25 cellular contexts compared by ENCODE assay signal in genomic region chr10:65614956-65615565, GRCh38.
"Had no signal": no experiment of that assay in that cellular context is flagged by ENCODE, and none has a peak within 500 bp of the region (broad histone marks: within the 10 kb centered on the region; RNA-seq: fewer than 3 reads in every experiment).

No MANE protein-coding gene starts in this region.

- ATAC-seq: gastrocnemius medialis; left lobe of liver; naive thymus-derived CD4-positive, alpha-beta T cell; stimulated activated effector memory CD8-positive, alpha-beta T cell treated with anti-CD3 and anti-CD28 coated beads, Interleukin-12 subunit alpha, Interleukin-12 subunit beta, amount 100 ng/mL, for 72 hours had no signal

- DNase-seq: dermis blood vessel endothelial cell; effector memory CD4-positive, alpha-beta T cell; foreskin fibroblast; gastrocnemius medialis; head of caudate nucleus; kidney; mesendoderm; midbrain; naive thymus-derived CD4-positive, alpha-beta T cell; sigmoid colon; stimulated activated CD4-positive, alpha-beta T cell treated with anti-CD3 and anti-CD28 coated beads, Interleukin-2, amount 100 ng/mL, for 24 hours; stimulated activated CD4-positive, alpha-beta T cell treated with anti-CD3 and anti-CD28 coated beads, Interleukin-4, amount 100 ng/mL, for 24 hours; stimulated activated naive CD4-positive, alpha-beta T cell treated with Interleukin-2 at 50 U/mL for 16 hours; stomach; thyroid gland; trophoblast cell had no signal

- H3K4me1 ChIP-seq: gastrocnemius medialis, neural progenitor cell, prostate gland, right atrium auricular region, stomach, thyroid gland, vagina had no signal

- H3K27me3 Mint-ChIP-seq: naive thymus-derived CD4-positive, alpha-beta T cell had no signal

- H3K36me3 Mint-ChIP-seq: naive thymus-derived CD4-positive, alpha-beta T cell; stimulated activated effector memory CD8-positive, alpha-beta T cell treated with anti-CD3 and anti-CD28 coated beads, Interleukin-12 subunit alpha, Interleukin-12 subunit beta, amount 100 ng/mL, for 72 hours had no signal

- H3K4me3 Mint-ChIP-seq: naive thymus-derived CD4-positive, alpha-beta T cell; nephron; neural progenitor cell; stimulated activated effector memory CD8-positive, alpha-beta T cell treated with anti-CD3 and anti-CD28 coated beads, Interleukin-12 subunit alpha, Interleukin-12 subunit beta, amount 100 ng/mL, for 72 hours had no signal

- H3K4me1 Mint-ChIP-seq: naive thymus-derived CD4-positive, alpha-beta T cell; neural progenitor cell; stimulated activated effector memory CD8-positive, alpha-beta T cell treated with anti-CD3 and anti-CD28 coated beads, Interleukin-12 subunit alpha, Interleukin-12 subunit beta, amount 100 ng/mL, for 72 hours had no signal

- H3K36me3 ChIP-seq: gastrocnemius medialis, prostate gland, right atrium auricular region, sigmoid colon, thyroid gland, vagina had no signal

- FAIRE-seq: kidney had no signal

- H2AFZ ChIP-seq: hepatocyte, neural progenitor cell had no signal

- H3K27ac Mint-ChIP-seq: naive thymus-derived CD4-positive, alpha-beta T cell; nephron; neural progenitor cell; stimulated activated effector memory CD8-positive, alpha-beta T cell treated with anti-CD3 and anti-CD28 coated beads, Interleukin-12 subunit alpha, Interleukin-12 subunit beta, amount 100 ng/mL, for 72 hours had no signal

- H3K9me3 ChIP-seq: gastrocnemius medialis, prostate gland, thyroid gland, vagina had no signal

- H3K27ac ChIP-seq: coronary artery, gastrocnemius medialis, hepatocyte, neural progenitor cell, prostate gland, right atrium auricular region, sigmoid colon, stomach, thyroid gland, vagina had no signal

- H3K4me3 ChIP-seq: coronary artery, gastrocnemius medialis, hepatocyte, neural progenitor cell, prostate gland, right atrium auricular region, sigmoid colon, stomach, thyroid gland, vagina had no signal

- H3K4me2 ChIP-seq: hepatocyte, neural progenitor cell had no signal

- H3K79me2 ChIP-seq: hepatocyte had no signal

- H3K9ac ChIP-seq: neural progenitor cell had no signal

- H3K27me3 ChIP-seq: gastrocnemius medialis, hepatocyte, neural progenitor cell, right atrium auricular region, sigmoid colon, stomach, thyroid gland, vagina had no signal
